8 cellular contexts compared by ENCODE assay signal in the genomic region with DNA sequence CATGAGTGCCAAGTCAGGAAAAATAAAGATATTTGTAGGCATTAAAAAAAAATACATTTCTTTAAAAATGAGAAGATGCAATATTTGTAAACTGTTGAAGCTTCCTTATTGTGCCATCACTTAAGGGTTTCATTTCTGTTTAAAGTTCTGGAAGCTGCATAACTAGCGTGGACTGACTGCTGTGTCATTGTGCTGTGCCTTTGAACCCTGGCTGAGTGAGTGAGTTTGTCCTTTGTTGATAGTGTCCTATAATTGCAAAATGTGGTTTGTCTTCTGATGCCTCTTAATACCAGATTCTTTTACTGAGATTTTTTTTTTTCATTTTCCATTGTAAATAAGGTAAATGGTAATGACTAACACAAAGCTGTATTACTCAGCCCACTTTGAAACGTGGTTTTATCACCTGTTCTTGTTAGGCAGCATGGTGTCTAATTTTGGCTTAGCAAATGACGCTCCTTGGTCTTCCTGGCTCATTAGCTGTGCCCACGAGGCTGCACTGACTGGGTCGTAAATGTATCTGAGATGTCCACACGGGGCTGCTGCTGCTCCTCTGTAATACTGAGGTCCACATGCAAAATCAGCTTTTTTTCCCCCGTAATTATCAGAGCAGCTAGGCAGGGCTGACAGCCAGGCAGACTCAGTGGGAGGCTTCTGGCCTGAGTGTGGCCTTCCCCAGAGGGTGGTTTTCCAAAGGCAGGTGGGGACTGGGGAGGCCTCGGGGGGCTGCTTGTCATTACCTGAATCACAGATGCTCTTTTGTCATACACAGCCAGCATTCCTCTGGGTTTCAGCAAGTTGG. TPM values are rescaled to one million over a fixed set of nuclear protein-coding genes. Genes with fewer than 3 reads are reported as not detected.
A peak's percentile ranks its signal among the peaks of the same experiment; 100 is the strongest.
DNase-seq lines count a peak whose midpoint lies in the region; ATAC-seq and TF ChIP-seq lines count a peak whose summit lies in the region.

No MANE protein-coding gene starts in this region.

- no peak overlapping the region for H3K4me3 ChIP-seq in upper lobe of left lung
- H3K4me3 ChIP-seq in vagina = no peak overlapping the region

- CTCF ChIA-PET in activated naive CD4-positive, alpha-beta T cell treated with anti-CD3 and anti-CD28 coated beads for 36 hours (lab: Charles Lee) = interaction anchor here (0.7 to 1.8 kb wide), 14 partner anchors 9 to 359 kb away, joined by 3 to 7 read pairs (median 4); no protein-coding TSS in a partner anchor

- DNase-seq in CD14-positive monocyte (ENCODE audit: low spot score) (no peak), iPS-NIHi7 (ENCODE audit: extremely low spot score) (peak; percentile 56), upper lobe of left lung (no peak), vagina (ENCODE audit: extremely low spot score in 2 of 2) (no peak)
- peak; percentile 85 for DNase-seq in activated naive CD4-positive, alpha-beta T cell treated with anti-CD3 and anti-CD28 coated beads for 36 hours

- WGBS in upper lobe of left lung, 2 donors = 56 to 61% methylated on average over 7 to 8 of the region's 8 CpGs

- H3K4me1 ChIP-seq in upper lobe of left lung (no peaks in the 10 kb centered on the region), vagina (no peaks in the 10 kb centered on the region)

- no peaks in the 10 kb centered on the region for H3K9me3 Mint-ChIP-seq in CD14-positive monocyte
- no peaks in the 10 kb centered on the region for H3K9me3 Mint-ChIP-seq in activated naive CD4-positive, alpha-beta T cell treated with anti-CD3 and anti-CD28 coated beads for 36 hours

- H3K27me3 Mint-ChIP-seq in CD14-positive monocyte (ENCODE audit: low read depth in 3 of 3) = peaks cover 0 to 2% (median 0%) of the 10 kb centered on the region in 3 donors
- H3K27me3 Mint-ChIP-seq in activated naive CD4-positive, alpha-beta T cell treated with anti-CD3 and anti-CD28 coated beads for 36 hours (ENCODE audit: low read depth) = no peaks in the 10 kb centered on the region

- peaks cover 40 to 58% of the 10 kb centered on the region in 2 donors for H3K36me3 Mint-ChIP-seq in CD14-positive monocyte
- H3K36me3 Mint-ChIP-seq in activated naive CD4-positive, alpha-beta T cell treated with anti-CD3 and anti-CD28 coated beads for 36 hours (ENCODE audit: low read depth) = peaks cover 58% of the 10 kb centered on the region

- H3K27ac ChIP-seq in upper lobe of left lung (peak overlapping the region in 1 of 4 donors; percentile 14), vagina (no peak overlapping the region)

- no peaks in the 10 kb centered on the region for H3K9me3 ChIP-seq in upper lobe of left lung
- no peaks in the 10 kb centered on the region for H3K9me3 ChIP-seq in vagina

- no peak for TF ChIP-seq CTCF in CD14-positive monocyte (IDR thresholded peaks at IDR 0.05)
- peak; percentile 51 for TF ChIP-seq CTCF in LNCAP (IDR thresholded peaks at IDR 0.05)
- peak in 4 of 6 experiments; percentile 11 to 38 (median 16) for TF ChIP-seq CTCF in upper lobe of left lung (IDR thresholded peaks at IDR 0.05)
- TF ChIP-seq CTCF in vagina (IDR thresholded peaks at IDR 0.05) = no peak

- peaks cover 39% of the 10 kb centered on the region for H3K4me1 Mint-ChIP-seq in CD14-positive monocyte
- H3K4me1 Mint-ChIP-seq in activated naive CD4-positive, alpha-beta T cell treated with anti-CD3 and anti-CD28 coated beads for 36 hours (ENCODE audit: low read depth) = peaks cover 62% of the 10 kb centered on the region

- TF ChIP-seq EP300 in upper lobe of left lung (IDR thresholded peaks at IDR 0.05) = no peak

- TF ChIP-seq POLR2A in upper lobe of left lung (IDR thresholded peaks at IDR 0.05) (no peak), vagina (IDR thresholded peaks at IDR 0.05) (no peak)

- ATAC-seq in upper lobe of left lung (ENCODE audit: low FRiP score in 2 of 2) (peak; percentile 37 to 54), GM19023 (IDR thresholded peaks at IDR 0.05; ENCODE audit: unreplicated experiment) (no peak), HG03135 (IDR thresholded peaks at IDR 0.05; ENCODE audit: unreplicated experiment) (no peak)

- H3K27ac Mint-ChIP-seq in CD14-positive monocyte = peak overlapping the region; percentile 68 to 86 (median 84)
- H3K27ac Mint-ChIP-seq in activated naive CD4-positive, alpha-beta T cell treated with anti-CD3 and anti-CD28 coated beads for 36 hours = peak overlapping the region; percentile 97

- intact Hi-C loops in CD14-positive monocyte (cut with micrococcal nuclease) (no loop called here), vagina (cut with DNase I) (no loop called here)
- intact Hi-C loops in activated naive CD4-positive, alpha-beta T cell treated with anti-CD3 and anti-CD28 coated beads for 36 hours (cut with micrococcal nuclease) = loop anchor here (1.0 to 5.0 kb wide), 5 partner anchors 17 to 360 kb away; a partner anchor contains a TSS

- H3K27me3 ChIP-seq in upper lobe of left lung = no peaks in the 10 kb centered on the region
- H3K27me3 ChIP-seq in vagina = no peaks in the 10 kb centered on the region

- peak overlapping the region in 1 of 2 donors; percentile 42 for H3K4me3 Mint-ChIP-seq in CD14-positive monocyte
- H3K4me3 Mint-ChIP-seq in activated naive CD4-positive, alpha-beta T cell treated with anti-CD3 and anti-CD28 coated beads for 36 hours = no peak overlapping the region

- H3K36me3 ChIP-seq in upper lobe of left lung = peaks cover 26 to 70% (median 52%) of the 10 kb centered on the region in 4 donors
- H3K36me3 ChIP-seq in vagina = peaks cover 0 to 37% of the 10 kb centered on the region in 2 donors

RNA-seq across cellular contexts. Expression of a gene that starts 14.8 kb away (rescaled TPM):
- polyA plus RNA-seq in CD14-positive monocyte = 1 to 10 TPM; 4.3 to 6.1 TPM
- 10 to 100 TPM; 20.7 to 22.3 TPM for total RNA-seq in activated naive CD4-positive, alpha-beta T cell treated with anti-CD3 and anti-CD28 coated beads for 36 hours
- total RNA-seq in upper lobe of left lung (10 to 100 TPM; 16.4 to 54.5 (median 18.2) TPM), vagina (12.3 TPM)

RNA-seq across cellular contexts. Expression of a gene that starts 33.4 kb away (rescaled TPM):
- polyA plus RNA-seq in CD14-positive monocyte = under 1 TPM in 1 of 2 donors, not detected in 1; 0.20 TPM
- total RNA-seq in activated naive CD4-positive, alpha-beta T cell treated with anti-CD3 and anti-CD28 coated beads for 36 hours = 1 to 10 TPM in 1 of 2 experiments, under 1 TPM in 1; 0.98 to 1.7 TPM
- 1 to 10 TPM in 2 of 6 donors, under 1 TPM in 3, not detected in 1; 0.59 to 3.1 (median 0.91) TPM for total RNA-seq in upper lobe of left lung
- 1.2 TPM for total RNA-seq in vagina

RNA-seq across cellular contexts. Expression of a gene that starts 48.3 kb away (rescaled TPM):
- under 1 TPM in 1 of 2 donors, not detected in 1; 0.05 TPM for polyA plus RNA-seq in CD14-positive monocyte
- under 1 TPM; 0.86 TPM for total RNA-seq in activated naive CD4-positive, alpha-beta T cell treated with anti-CD3 and anti-CD28 coated beads for 36 hours
- 10 to 100 TPM in 5 of 6 donors, 1 to 10 TPM in 1; 8.0 to 25.2 (median 14.2) TPM for total RNA-seq in upper lobe of left lung
- total RNA-seq in vagina = 80.3 TPM

Comparison
In these comparisons a context has a peak if more than half of its experiments do, and no peak if none do; other contexts are left out.
1. DNase-seq: peak in activated naive CD4-positive, alpha-beta T cell treated with anti-CD3 and anti-CD28 coated beads for 36 hours (single experiment) and iPS-NIHi7 (single experiment); none in CD14-positive monocyte (single experiment), upper lobe of left lung (0 of 2) and vagina (0 of 2).
2. CTCF ChIP-seq: peak in LNCAP (single experiment) and upper lobe of left lung (4 of 6); none in CD14-positive monocyte (single experiment) and vagina (0 of 3).
3. ATAC-seq: peak in upper lobe of left lung (2 of 2); none in GM19023 (single experiment) and HG03135 (single experiment).
4. RNA of a gene that starts 48.3 kb away (total RNA-seq): 80.3 TPM in vagina (single experiment) and 8.0 to 25.2 TPM in upper lobe of left lung; 0.86 TPM in activated naive CD4-positive, alpha-beta T cell treated with anti-CD3 and anti-CD28 coated beads for 36 hours; every median in the first group is over 4 times any median in the second.